In genomic region chr13:74134226-74134776, GRCh38 we compare ENCODE assay signal across 8 cellular contexts. TPM values are rescaled to one million over a fixed set of nuclear protein-coding genes. Genes with fewer than 3 reads are reported as not detected.
DNase-seq lines count a peak whose midpoint lies in the region; ATAC-seq and TF ChIP-seq lines count a peak whose summit lies in the region.

Gene KLF12, minus strand, starts transcription at chr13:74134404.

- H3K27me3 ChIP-seq in GM23248 (replicated peaks; ENCODE audit: insufficient read depth) (no peaks in the 10 kb centered on the region), Karpas-422 (ENCODE audit: low read length) (no peaks in the 10 kb centered on the region), RWPE2 (ENCODE audit: insufficient read depth, poor library complexity, severe bottlenecking) (no peaks in the 10 kb centered on the region), neuron (ENCODE audit: insufficient read depth, low read length) (no peaks in the 10 kb centered on the region)

- H3K9me2 ChIP-seq in GM23248 (ENCODE audit: insufficient read depth) (no peaks in the 10 kb centered on the region), Karpas-422 (replicated peaks; ENCODE audit: insufficient read depth, low read length) (no peaks in the 10 kb centered on the region)

- H3K4me1 ChIP-seq in GM23248 (ENCODE audit: insufficient read depth) = peaks cover 32% of the 10 kb centered on the region
- peaks cover 41% of the 10 kb centered on the region for H3K4me1 ChIP-seq in Karpas-422 (ENCODE audit: low read length)
- peaks cover 5% of the 10 kb centered on the region for H3K4me1 ChIP-seq in RWPE2 (ENCODE audit: insufficient read depth, poor library complexity, severe bottlenecking)
- H3K4me1 ChIP-seq in neuron (ENCODE audit: insufficient read depth, low read length) = peaks cover 33% of the 10 kb centered on the region

- H3F3A ChIP-seq in GM23248 (ENCODE audit: insufficient read depth) = peaks cover 43% of the 10 kb centered on the region

- H3K9me3 ChIP-seq in GM23248 (ENCODE audit: low read depth) (no peaks in the 10 kb centered on the region), Karpas-422 (ENCODE audit: low read length) (no peaks in the 10 kb centered on the region), RWPE2 (ENCODE audit: severe bottlenecking) (no peaks in the 10 kb centered on the region), neuron (ENCODE audit: low read length) (no peaks in the 10 kb centered on the region)

- TF ChIP-seq CTCF in RWPE2 (IDR thresholded peaks at IDR 0.05; ENCODE audit: poor library complexity, severe bottlenecking) (no peak), fibroblast of villous mesenchyme (IDR thresholded peaks at IDR 0.05; ENCODE audit: insufficient read depth, low read depth, low read length) (no peak)

- H3K4me3 ChIP-seq in GM23248 (peak within 1 kb of the TSS; percentile 97), Karpas-422 (ENCODE audit: low read length) (peak within 1 kb of the TSS; percentile 98), RWPE2 (ENCODE audit: severe bottlenecking) (peak within 1 kb of the TSS; percentile 84), fibroblast of villous mesenchyme (ENCODE audit: low read depth, low read length) (peak within 1 kb of the TSS; percentile 67), neuron (ENCODE audit: low read length) (peak within 1 kb of the TSS; percentile 55)

- peaks cover 13% of the 10 kb centered on the region for H3K27me3 Mint-ChIP-seq in activated T-helper 2 cell treated with anti-CD3 and anti-CD28 coated beads, Interferon-gamma antibody, Interleukin-2, Interleukin-4, amounts not matched to agents 10 μg/mL and 5 μg/mL and 100 μg/mL, durations not matched to agents 14 hours and 24 hours and 36 hours (ENCODE audit: low read depth)

- no peaks in the 10 kb centered on the region for H3K9me3 Mint-ChIP-seq in activated T-helper 2 cell treated with anti-CD3 and anti-CD28 coated beads, Interferon-gamma antibody, Interleukin-2, Interleukin-4, amounts not matched to agents 10 μg/mL and 5 μg/mL and 100 μg/mL, durations not matched to agents 14 hours and 24 hours and 36 hours

- H4K20me1 ChIP-seq in GM23248 (ENCODE audit: insufficient read depth) (no peaks in the 10 kb centered on the region), Karpas-422 (ENCODE audit: insufficient read depth, low read depth, low read length) (peaks cover 5% of the 10 kb centered on the region; the same call in 1 of the 2 replicates)

- in situ Hi-C loops in GM23248 (cut with MboI) = no loop called here

- H3K4me2 ChIP-seq in GM23248 (ENCODE audit: unreplicated experiment) (peak within 1 kb of the TSS; percentile 92), Karpas-422 (ENCODE audit: low read depth, low read length, poor library complexity, severe bottlenecking) (peak within 1 kb of the TSS; percentile 100)

- peaks cover 45% of the 10 kb centered on the region for H3K79me2 ChIP-seq in GM23248 (ENCODE audit: insufficient read depth)
- H3K79me2 ChIP-seq in Karpas-422 (ENCODE audit: low read length) = peaks cover 46% of the 10 kb centered on the region

- peaks cover 14% of the 10 kb centered on the region for H3K36me3 Mint-ChIP-seq in activated T-helper 2 cell treated with anti-CD3 and anti-CD28 coated beads, Interferon-gamma antibody, Interleukin-2, Interleukin-4, amounts not matched to agents 10 μg/mL and 5 μg/mL and 100 μg/mL, durations not matched to agents 14 hours and 24 hours and 36 hours (ENCODE audit: low read depth)

- H3K36me3 ChIP-seq in GM23248 (ENCODE audit: low read depth) (no peaks in the 10 kb centered on the region), Karpas-422 (ENCODE audit: insufficient read depth, low read length) (no peaks in the 10 kb centered on the region), RWPE2 (ENCODE audit: low read depth) (no peaks in the 10 kb centered on the region), neuron (ENCODE audit: insufficient read depth, low read length) (no peaks in the 10 kb centered on the region)

- peaks cover 29% of the 10 kb centered on the region for H3K4me1 Mint-ChIP-seq in activated T-helper 2 cell treated with anti-CD3 and anti-CD28 coated beads, Interferon-gamma antibody, Interleukin-2, Interleukin-4, amounts not matched to agents 10 μg/mL and 5 μg/mL and 100 μg/mL, durations not matched to agents 14 hours and 24 hours and 36 hours (ENCODE audit: low read depth)

- WGBS in GM23248 (ENCODE audit: low coverage in 1 of 2, low lambda C conversion rate in 2 of 2, missing lambda C conversion rate in 2 of 2), 2 experiments = 1 to 3% methylated on average over 21 to 50 of the region's 54 CpGs

- H3K9ac ChIP-seq in GM23248 (peak within 1 kb of the TSS; percentile 89), Karpas-422 (ENCODE audit: low read length) (peak within 1 kb of the TSS; percentile 98)

- H3K4me3 Mint-ChIP-seq in activated T-helper 2 cell treated with anti-CD3 and anti-CD28 coated beads, Interferon-gamma antibody, Interleukin-2, Interleukin-4, amounts not matched to agents 10 μg/mL and 5 μg/mL and 100 μg/mL, durations not matched to agents 14 hours and 24 hours and 36 hours (ENCODE audit: low read depth) = peak within 1 kb of the TSS; percentile 97

- intact Hi-C loops in activated T-helper 2 cell treated with anti-CD3 and anti-CD28 coated beads, Interferon-gamma antibody, Interleukin-2, Interleukin-4, amounts not matched to agents 10 μg/mL and 5 μg/mL and 100 μg/mL, durations not matched to agents 14 hours and 24 hours and 36 hours (cut with micrococcal nuclease) = loop anchor here (1.0 to 10.0 kb wide), 10 partner anchors 44 to 1352 kb away; partner anchors contain the start of genes DIS3, KLF5 and PIBF1

- peak; percentile 91 for DNase-seq in Daoy (ENCODE audit: low read depth)
- peak; percentile 97 for DNase-seq in GM23248
- DNase-seq in Karpas-422 = peak; percentile 99
- peak; percentile 92 for DNase-seq in RWPE2 (ENCODE audit: low spot score)
- peak; percentile 94 for DNase-seq in activated T-helper 2 cell treated with anti-CD3 and anti-CD28 coated beads, Interferon-gamma antibody, Interleukin-2, Interleukin-4, amounts not matched to agents 10 μg/mL and 5 μg/mL and 100 μg/mL, durations not matched to agents 14 hours and 24 hours and 36 hours (ENCODE audit: low spot score)
- peak; percentile 85 for DNase-seq in fibroblast of villous mesenchyme (ENCODE audit: low read depth)
- DNase-seq in stromal cell of bone marrow (ENCODE audit: low read depth) = peak; percentile 88

- peak; percentile 75 for ATAC-seq in RWPE2 (ENCODE audit: low read depth)

- H3K27ac ChIP-seq in GM23248 (peak within 1 kb of the TSS; percentile 90), Karpas-422 (ENCODE audit: low read length) (peak within 1 kb of the TSS; percentile 95), RWPE2 (ENCODE audit: poor library complexity, severe bottlenecking) (peak within 1 kb of the TSS; percentile 87)

- H3K27ac Mint-ChIP-seq in activated T-helper 2 cell treated with anti-CD3 and anti-CD28 coated beads, Interferon-gamma antibody, Interleukin-2, Interleukin-4, amounts not matched to agents 10 μg/mL and 5 μg/mL and 100 μg/mL, durations not matched to agents 14 hours and 24 hours and 36 hours = peak within 1 kb of the TSS; percentile 99

- H2AFZ ChIP-seq in GM23248 (peak within 1 kb of the TSS; percentile 81), Karpas-422 (ENCODE audit: low read length) (peak within 1 kb of the TSS; percentile 72; the same call in 1 of the 2 replicates), neuron (ENCODE audit: low read depth, low read length) (peak within 1 kb of the TSS; percentile 40)

RNA-seq across cellular contexts. Expression of gene KLF12, which starts in this region (rescaled TPM):
- 4.1 and 6.6 TPM in 2 replicates for total RNA-seq in Daoy (2014; rRNA removed; shearing (Covaris generic))
- 17.3 and 19.8 TPM in 2 replicates for total RNA-seq in GM23248 (2014; rRNA removed; shearing (Covaris generic))
- 12.2 and 12.8 TPM in 2 replicates for polyA plus RNA-seq in GM23248 (2016; fragmentation: Nextera tagmentation; extraction: Ambion mirVana)
- 19.6 and 38.1 TPM in 2 replicates for total RNA-seq in Karpas-422 (2014; rRNA removed; shearing (Covaris generic); ENCODE audit: low replicate concordance)
- total RNA-seq in activated T-helper 2 cell treated with anti-CD3 and anti-CD28 coated beads, Interferon-gamma antibody, Interleukin-2, Interleukin-4, amounts not matched to agents 10 μg/mL and 5 μg/mL and 100 μg/mL, durations not matched to agents 14 hours and 24 hours and 36 hours = 23.3 and 23.4 TPM in 2 replicates
- 12.6 and 13.0 TPM in 2 replicates for total RNA-seq in fibroblast of villous mesenchyme

Comparison
In these comparisons a context has a peak if more than half of its experiments do, and no peak if none do; other contexts are left out.
1. Peak in every context shown above with its lines: DNase-seq, ATAC-seq, H3K4me3 ChIP-seq and H3K27ac ChIP-seq.